Comparison of ENCODE assay signal across 14 cellular contexts in genomic region chr15:87816811-87817210, GRCh38.
DNase-seq lines count a peak whose midpoint lies in the region; ATAC-seq and TF ChIP-seq lines count a peak whose summit lies in the region.
"Had no signal": no experiment of that assay in that cellular context is flagged by ENCODE, and none has a peak within 500 bp of the region (broad histone marks: within the 10 kb centered on the region; RNA-seq: fewer than 3 reads in every experiment).

No MANE protein-coding gene starts in this region.

- no peak overlapping the region for H3K23ac ChIP-seq in mesendoderm (ENCODE audit: low read length)

- no peak overlapping the region for H2BK5ac ChIP-seq in mesendoderm (ENCODE audit: low read length)

- DNase-seq in A172 (ENCODE audit: low spot score) (peak; percentile 97), HFFc6 (peak; percentile 92), amniotic epithelial cell (ENCODE audit: low read depth) (peak; percentile 98), glomerular visceral epithelial cell (ENCODE audit: extremely low spot score) (peak; percentile 94), mesendoderm (no peak), cerebellar nuclear complex (lab: John Stamatoyannopoulos, UW) (no peak)
- no peak for DNase-seq in activated CD4-positive, CD25-positive, alpha-beta regulatory T cell treated with anti-CD3 and anti-CD28 coated beads, Interleukin-2, amount 50 U/mL, for 72 hours
- DNase-seq: 8988T; activated T-cell treated with anti-CD3 and anti-CD28 coated beads, Interleukin-2, amount 50 U/mL, for 4 hours; SHP77 treated with DMSO at 0.1 percent for 48 hours; thyroid gland had no signal

- WGBS in mesendoderm (ENCODE audit: extremely low coverage, insufficient coverage, low lambda C conversion rate) = no CpG with 5 or more reads among the region's 5 CpGs

- no peak overlapping the region for H4K8ac ChIP-seq in mesendoderm (ENCODE audit: low read depth, low read length)

- no peak for TF ChIP-seq CTCF in HFFc6 (IDR thresholded peaks at IDR 0.05)

- H3K56ac ChIP-seq in mesendoderm (ENCODE audit: low read length) = no peak overlapping the region

- H2BK15ac ChIP-seq in mesendoderm (replicated peaks; ENCODE audit: low read depth) = no peak overlapping the region

- no peak overlapping the region for H2BK120ac ChIP-seq in mesendoderm (ENCODE audit: low read depth, low read length)

- H3K4me2 ChIP-seq in mesendoderm (ENCODE audit: low read length) = no peak overlapping the region

- H3K4me3 Mint-ChIP-seq in HFFc6 = peak overlapping the region; percentile 65
- H3K4me3 Mint-ChIP-seq: activated T-cell treated with anti-CD3 and anti-CD28 coated beads, Interleukin-2, amount 50 U/mL, for 4 hours; WTC11 had no signal

- H4K5ac ChIP-seq in mesendoderm (ENCODE audit: low read length) = no peak overlapping the region

- H3K4me3 ChIP-seq in mesendoderm (ENCODE audit: low read length) = no peak overlapping the region
- H3K4me3 ChIP-seq: ascending aorta, thyroid gland had no signal

- H3K4me1 Mint-ChIP-seq in HFFc6 (ENCODE audit: low read depth) = peaks cover 37% of the 10 kb centered on the region
- H3K4me1 Mint-ChIP-seq: WTC11 had no signal

- H3K27ac ChIP-seq in mesendoderm (ENCODE audit: low read depth, low read length) = no peak overlapping the region
- H3K27ac ChIP-seq: ascending aorta, thyroid gland had no signal

- no peaks in the 10 kb centered on the region for H3K4me1 ChIP-seq in mesendoderm (ENCODE audit: control insufficient read depth, low read depth, low read length)
- H3K4me1 ChIP-seq: ascending aorta, thyroid gland had no signal

- H3K27me3 Mint-ChIP-seq in HFFc6 (ENCODE audit: insufficient read depth) = no peaks in the 10 kb centered on the region

- H3K36me3 ChIP-seq in mesendoderm (ENCODE audit: control insufficient read depth, insufficient read depth, low read length) = no peaks in the 10 kb centered on the region
- H3K36me3 ChIP-seq: ascending aorta, thyroid gland had no signal

- no peaks in the 10 kb centered on the region for H3K9me3 Mint-ChIP-seq in HFFc6
- H3K9me3 Mint-ChIP-seq: activated T-cell treated with anti-CD3 and anti-CD28 coated beads, Interleukin-2, amount 50 U/mL, for 4 hours had no signal

- no peaks in the 10 kb centered on the region for H3K79me1 ChIP-seq in mesendoderm (ENCODE audit: low read length)

- H3K4ac ChIP-seq in mesendoderm (ENCODE audit: low read depth, low read length) = no peak overlapping the region

- peaks cover 9% of the 10 kb centered on the region; the same call in 1 of the 2 replicates for H3K36me3 Mint-ChIP-seq in HFFc6 (ENCODE audit: low read depth)
- H3K36me3 Mint-ChIP-seq: WTC11 had no signal

- no peak for ATAC-seq in HG03521 (IDR thresholded peaks at IDR 0.05; ENCODE audit: unreplicated experiment)
- ATAC-seq: activated T-cell treated with anti-CD3 and anti-CD28 coated beads, Interleukin-2, amount 50 U/mL, for 4 hours; WTC11 had no signal

- peaks cover 2% of the 10 kb centered on the region for H3K27me3 ChIP-seq in mesendoderm (ENCODE audit: insufficient read depth, low read length, poor library complexity)
- H3K27me3 ChIP-seq: ascending aorta, thyroid gland had no signal

- H3K9ac ChIP-seq in mesendoderm (ENCODE audit: low read length) = no peak overlapping the region

- H3K18ac ChIP-seq in mesendoderm (ENCODE audit: low read length) = no peak overlapping the region

- H3K79me2 ChIP-seq in mesendoderm (ENCODE audit: control insufficient read depth, insufficient read depth, low read length) = no peaks in the 10 kb centered on the region

- no peak overlapping the region for H2AK5ac ChIP-seq in mesendoderm (ENCODE audit: low read length)

- peak overlapping the region; percentile 82 for H3K27ac Mint-ChIP-seq in HFFc6
- H3K27ac Mint-ChIP-seq: WTC11 had no signal

Comparison
In these comparisons a context has a peak if more than half of its experiments do, and no peak if none do; other contexts are left out.
1. DNase-seq: peak in A172 (single experiment), HFFc6 (single experiment), amniotic epithelial cell (single experiment) and glomerular visceral epithelial cell (single experiment); none in mesendoderm (single experiment), cerebellar nuclear complex (0 of 2) and activated CD4-positive, CD25-positive, alpha-beta regulatory T cell treated with anti-CD3 and anti-CD28 coated beads, Interleukin-2, amount 50 U/mL, for 72 hours (single experiment).